ENCODE assay signal across 15 cellular contexts in the genomic region with DNA sequence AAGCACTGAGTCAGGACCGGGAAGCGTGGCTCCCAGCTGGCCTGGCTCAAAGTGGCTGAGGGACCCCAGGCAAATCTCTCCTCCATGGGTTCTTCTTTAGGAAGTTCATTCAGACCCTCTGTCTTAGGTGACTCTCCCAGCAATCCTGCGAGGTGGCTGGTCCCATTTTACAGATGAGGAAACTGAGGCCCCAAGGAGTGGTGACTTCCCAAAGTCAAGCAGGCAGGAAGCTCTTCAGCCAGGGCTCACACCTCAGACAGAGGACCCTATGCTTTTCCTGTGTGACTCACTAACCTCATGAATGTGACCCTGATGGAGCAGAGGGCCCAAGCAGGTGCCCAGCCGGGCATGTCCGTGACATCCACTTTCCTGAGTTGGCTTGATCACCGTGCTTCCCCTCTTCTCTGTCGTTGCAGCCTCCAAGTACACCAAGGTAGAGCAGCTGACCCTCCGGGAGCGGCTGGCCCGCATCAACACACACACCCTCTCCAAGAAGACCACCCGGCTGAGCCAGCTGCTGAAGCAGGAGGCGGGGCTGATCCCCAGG. TPM values are rescaled to one million over a fixed set of nuclear protein-coding genes. Genes with fewer than 3 reads are reported as not detected.
DNase-seq lines count a peak whose midpoint lies in the region; ATAC-seq, FAIRE-seq and TF ChIP-seq lines count a peak whose summit lies in the region.
"Had no signal": no experiment of that assay in that cellular context is flagged by ENCODE, and none has a peak within 500 bp of the region (broad histone marks: within the 10 kb centered on the region; RNA-seq: fewer than 3 reads in every experiment).

No MANE protein-coding gene starts in this region.

- TF ChIP-seq CTCF in K562 (IDR thresholded peaks at IDR 0.05 in 2 of 3, conservative IDR thresholded peaks at IDR 0.05 in 1 of 3; ENCODE audit: insufficient read depth in 2 of 3, low read depth in 1 of 3, low read length in 3 of 3) (no peak), prostate gland (IDR thresholded peaks at IDR 0.05) (no peak)

- no peak for TF ChIP-seq EP300 in K562 (IDR thresholded peaks at IDR 0.05; ENCODE audit: low read length)

- no peaks in the 10 kb centered on the region for H3K79me2 ChIP-seq in K562 (ENCODE audit: control insufficient read depth, insufficient read depth, low read length)

- BruUV-seq in K562 (replicated peaks; lab: Mats Ljungman, UMichigan), result no TSS peak

- H3K4me3 ChIP-seq in K562, result no peak overlapping the region
- no peak overlapping the region for H3K4me3 ChIP-seq in prostate gland
- H3K4me3 ChIP-seq in H7 (ENCODE audit: insufficient read depth, low read depth, low read length), result no peak overlapping the region
- H3K4me3 ChIP-seq: ascending aorta had no signal

- WGBS in K562 (ENCODE audit: insufficient coverage, low coverage, missing lambda C conversion rate), result 80% methylated on average over 11 of the region's 12 CpGs
- WGBS in prostate gland, result 84% methylated on average over 12 of the region's 12 CpGs

- ATAC-seq in GM18517 (IDR thresholded peaks at IDR 0.05; ENCODE audit: unreplicated experiment), result peak; percentile 27
- peak; percentile 51 for ATAC-seq in HG03432 (IDR thresholded peaks at IDR 0.05; ENCODE audit: unreplicated experiment)
- no peak for ATAC-seq in K562
- ATAC-seq in HG02588 (IDR thresholded peaks at IDR 0.05; ENCODE audit: unreplicated experiment), result no peak

- no peaks in the 10 kb centered on the region for H4K20me1 ChIP-seq in K562 (replicated peaks; ENCODE audit: control insufficient read depth, insufficient read depth, low read length)

- peak overlapping the region; percentile 41; the same call in 1 of the 2 replicates for H2AFZ ChIP-seq in K562 (ENCODE audit: low read depth, low read length)

- no peak for FAIRE-seq in K562 (lab: Jason Lieb, UNC)

- peak overlapping the region in 1 of 2 experiments; percentile 70; a peak in 2 of 4 replicates for H3K9ac ChIP-seq in K562 (ENCODE audit: insufficient read depth in 1 of 2, low read depth in 2 of 2, low read length in 2 of 2)

- no peak for TF ChIP-seq RAD21 in K562 (CRISPR knock-in tag; conservative IDR thresholded peaks at IDR 0.05 in 1 of 2, IDR thresholded peaks at IDR 0.05 in 1 of 2)

- POLR2A ChIA-PET in K562 (lab: Yijun Ruan, JAX), result interaction anchor here (0.6 kb wide), 1 partner anchor 9 kb away, joined by 3 read pairs; no protein-coding TSS in a partner anchor

- DNase-seq in K562 (ENCODE audit: extremely low read depth in 1 of 4, low spot score in 3 of 4) (no peak), prostate gland (ENCODE audit: low spot score) (no peak), H7 (no peak), medulla oblongata (ENCODE audit: extremely low spot score) (no peak), SW480 (ENCODE audit: low spot score) (no peak)
- DNase-seq: activated CD4-positive, CD25-positive, alpha-beta regulatory T cell; activated T-cell treated with anti-CD3 and anti-CD28 coated beads, Interleukin-2, amount 50 U/mL, for 24 hours; CD8-positive, alpha-beta memory T cell; NCI-H524 treated with DMSO at 0.1 percent for 48 hours; stimulated activated CD4-positive, alpha-beta T cell treated with anti-CD3 and anti-CD28 coated beads, Interleukin-4, amount 100 ng/mL, for 4 hours had no signal

- TF ChIP-seq POLR2A in K562 (conservative IDR thresholded peaks at IDR 0.05) (no peak), prostate gland (IDR thresholded peaks at IDR 0.05) (no peak)

- H3K9me1 ChIP-seq in K562 (ENCODE audit: control insufficient read depth, insufficient read depth, low read length), result no peaks in the 10 kb centered on the region

- in situ Hi-C loops in K562 (cut with MboI), result no loop called here

- H3K27ac ChIP-seq in K562 (ENCODE audit: extremely low read depth, low read depth, low read length), result no peak overlapping the region
- H3K27ac ChIP-seq in prostate gland, result peak overlapping the region; percentile 13 to 38
- H3K27ac ChIP-seq: ascending aorta, HL-60 had no signal

- no peaks in the 10 kb centered on the region for H3K27me3 ChIP-seq in K562 (ENCODE audit: control insufficient read depth in 2 of 2, insufficient read depth in 2 of 2, low read length in 2 of 2)
- no peaks in the 10 kb centered on the region for H3K27me3 ChIP-seq in prostate gland (replicated peaks; ENCODE audit: insufficient read depth)
- H3K27me3 ChIP-seq in H7 (ENCODE audit: control insufficient read depth, insufficient read depth, low read length), result no peaks in the 10 kb centered on the region
- H3K27me3 ChIP-seq: ascending aorta had no signal

- CTCF ChIA-PET in K562 (lab: Yijun Ruan, JAX; ENCODE audit: low intra/inter-chr PET ratio), result interaction anchor here (1.5 to 2.1 kb wide), 2 partner anchors 169 to 175 kb away, joined by 8 to 10 read pairs; no protein-coding TSS in a partner anchor

- H3K4me1 ChIP-seq in K562 (replicated peaks in 1 of 2; ENCODE audit: control insufficient read depth in 2 of 2, insufficient read depth in 2 of 2, low read length in 2 of 2) (peaks cover 0 to 9% of the 10 kb centered on the region in 2 experiments; a peak in 3 of 5 replicates), prostate gland (replicated peaks) (peaks cover 6% of the 10 kb centered on the region)
- H3K4me1 ChIP-seq: ascending aorta had no signal

- H3K4me2 ChIP-seq in K562 (ENCODE audit: insufficient read depth, low read length), result no peak overlapping the region

- H3K9me3 ChIP-seq in K562 (replicated peaks; ENCODE audit: control insufficient read depth, insufficient read depth, low read depth, low read length), result no peaks in the 10 kb centered on the region
- no peaks in the 10 kb centered on the region for H3K9me3 ChIP-seq in prostate gland
- H3K9me3 ChIP-seq: ascending aorta had no signal

- intact Hi-C loops in K562 (cut with micrococcal nuclease) (loop anchor here (1.0 to 5.0 kb wide), 4 partner anchors 54 to 251 kb away; no protein-coding TSS in a partner anchor), prostate gland (cut with DNase I) (loop anchor here (5.0 kb wide), 1 partner anchor 176 kb away; no protein-coding TSS in a partner anchor)

- no peaks in the 10 kb centered on the region for H3K36me3 ChIP-seq in K562 (ENCODE audit: control insufficient read depth, insufficient read depth, low read length)
- H3K36me3 ChIP-seq in prostate gland, result peaks cover 8 to 11% of the 10 kb centered on the region in 2 donors
- H3K36me3 ChIP-seq in H7 (replicated peaks; ENCODE audit: control insufficient read depth, insufficient read depth, low read length), result no peaks in the 10 kb centered on the region

TF ChIP-seq in K562, 482 proteins besides CTCF, POLR2A, EP300 and RAD21 (continues in another document):
- TF ChIP-seq RBM25 (IDR thresholded peaks at IDR 0.05; ENCODE audit: low read depth, low read length, severe bottlenecking), result peak; percentile 93
- peak; percentile 45 to 71; a peak in 2 of 4 replicates for TF ChIP-seq KDM1A (IDR thresholded peaks at IDR 0.05)
- no peak for TF ChIP-seq BRCA1 (IDR thresholded peaks at IDR 0.05)
- TF ChIP-seq BRCA1 (CRISPR knock-in tag; IDR thresholded peaks at IDR 0.05), result no peak
- no peak for TF ChIP-seq RBM39 (optimal IDR thresholded peaks at IDR 0.05; ENCODE audit: low read depth, low read length)
- 0 out of 4 replicates have a peak, but pooled peaks have one; percentile 26 to 30 for TF ChIP-seq RCOR1 (IDR thresholded peaks at IDR 0.05; ENCODE audit: borderline replicate concordance in 1 of 2, low read depth in 2 of 2, low read length in 2 of 2)
- TF ChIP-seq, protein P1, sequence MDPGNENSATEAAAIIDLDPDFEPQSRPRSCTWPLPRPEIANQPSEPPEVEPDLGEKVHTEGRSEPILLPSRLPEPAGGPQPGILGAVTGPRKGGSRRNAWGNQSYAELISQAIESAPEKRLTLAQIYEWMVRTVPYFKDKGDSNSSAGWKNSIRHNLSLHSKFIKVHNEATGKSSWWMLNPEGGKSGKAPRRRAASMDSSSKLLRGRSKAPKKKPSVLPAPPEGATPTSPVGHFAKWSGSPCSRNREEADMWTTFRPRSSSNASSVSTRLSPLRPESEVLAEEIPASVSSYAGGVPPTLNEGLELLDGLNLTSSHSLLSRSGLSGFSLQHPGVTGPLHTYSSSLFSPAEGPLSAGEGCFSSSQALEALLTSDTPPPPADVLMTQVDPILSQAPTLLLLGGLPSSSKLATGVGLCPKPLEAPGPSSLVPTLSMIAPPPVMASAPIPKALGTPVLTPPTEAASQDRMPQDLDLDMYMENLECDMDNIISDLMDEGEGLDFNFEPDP (CRISPR knock-in tag; IDR thresholded peaks at IDR 0.05), result no peak
- TF ChIP-seq JUN (IDR thresholded peaks at IDR 0.05; ENCODE audit: borderline replicate concordance, low read depth, low read length), result no peak
- TF ChIP-seq JUN (CRISPR knock-in tag; IDR thresholded peaks at IDR 0.05; ENCODE audit: borderline replicate concordance), result no peak
- no peak for TF ChIP-seq SLC30A9 (CRISPR knock-in tag; IDR thresholded peaks at IDR 0.05)
- TF ChIP-seq SREBF1 (IDR thresholded peaks at IDR 0.05; ENCODE audit: borderline replicate concordance, low read depth, low read length), result no peak
- no peak for TF ChIP-seq POLR2AphosphoS5 (IDR thresholded peaks at IDR 0.05; ENCODE audit: control insufficient read depth, insufficient read depth, low read depth, low read length)
- peak; percentile 85 for TF ChIP-seq ADNP (tag; IDR thresholded peaks at IDR 0.05)
- peak; percentile 59; the same call in 1 of the 2 replicates for TF ChIP-seq SMARCA5 (IDR thresholded peaks at IDR 0.05)

RNA-seq across cellular contexts. Expression of a gene that starts 36.5 kb away (rescaled TPM):
- 0.11 TPM in 1 of 2 replicates, not detected in the other for total RNA-seq in K562 (2011; cell fraction: chromatin; rRNA removed; ENCODE audit: low replicate concordance)
- total RNA-seq in K562 (2011; cell fraction: nucleolus; rRNA removed), result not detected in 2 replicates
- 0.15 TPM in 1 of 2 replicates, not detected in the other for total RNA-seq in K562 (2011; cell fraction: nucleoplasm; rRNA removed)
- total RNA-seq in K562 (2014; rRNA removed), result 0.05 TPM in 1 of 2 replicates, not detected in the other
- total RNA-seq in K562 (2014; rRNA removed; fragmentation: Illumina TruSeq; extraction: Trizol), result 0.04 and 0.06 TPM in 2 replicates
- 0.14 TPM in 1 of 2 replicates, not detected in the other for total RNA-seq in K562 (2015; rRNA removed; fragmentation: Illumina TruSeq; extraction: Trizol)
- total RNA-seq in K562 (2021), result 0.27 and 0.51 TPM in 2 replicates
- polyA plus RNA-seq in K562 (2011; rRNA removed), result 0.04 TPM in 2 replicates
- polyA plus RNA-seq in K562 (2011; cell fraction: cytosol; rRNA removed), result 0.01 TPM in 2 replicates
- 0.09 TPM in 1 of 2 replicates, not detected in the other for polyA plus RNA-seq in K562 (2011; cell fraction: nucleus; rRNA removed)
- 0.05 and 0.21 TPM in 2 replicates for polyA plus RNA-seq in K562 (2012)
- 0.04 TPM in 1 of 2 replicates, not detected in the other for polyA plus RNA-seq in K562 (2014; fragmentation: Illumina TruSeq; extraction: Trizol)
- under 1 TPM; 0.17 to 0.25 TPM for polyA plus RNA-seq in K562 (2014; fragmentation: Nextera tagmentation; extraction: Ambion mirVana)
- polyA plus RNA-seq in K562 (2014; rRNA removed), result 0.01 TPM in 1 of 2 replicates, not detected in the other
- polyA minus RNA-seq in K562 (2011; rRNA and poly(A)+ RNA removed), result not detected in 2 replicates
- polyA minus RNA-seq in K562 (2011; cell fraction: cytosol; rRNA and poly(A)+ RNA removed), result 2.0 TPM in 1 of 2 replicates, not detected in the other
- polyA minus RNA-seq in K562 (2011; cell fraction: nucleus; rRNA and poly(A)+ RNA removed), result 0.13 TPM in 1 of 2 replicates, not detected in the other
- 10 to 100 TPM; 50.4 to 61.1 TPM for total RNA-seq in prostate gland
- 0.14 and 0.26 TPM in 2 replicates for total RNA-seq in H7 (2014; rRNA removed; shearing (Covaris generic))
- polyA plus RNA-seq: CD8-positive, alpha-beta memory T cell had no signal

Comparison
In these comparisons a context has a peak if more than half of its experiments do, and no peak if none do; other contexts are left out.
1. ATAC-seq: peak in GM18517 (single experiment) and HG03432 (single experiment); none in K562 (single experiment) and HG02588 (single experiment).
2. RNA of a gene that starts 36.5 kb away (total RNA-seq): 50.4 to 61.1 TPM in prostate gland; 0.04 to 0.51 TPM in K562 and 0.14 to 0.26 TPM in H7; every median in the first group is over 10 times any median in the second.